In the genomic region with DNA sequence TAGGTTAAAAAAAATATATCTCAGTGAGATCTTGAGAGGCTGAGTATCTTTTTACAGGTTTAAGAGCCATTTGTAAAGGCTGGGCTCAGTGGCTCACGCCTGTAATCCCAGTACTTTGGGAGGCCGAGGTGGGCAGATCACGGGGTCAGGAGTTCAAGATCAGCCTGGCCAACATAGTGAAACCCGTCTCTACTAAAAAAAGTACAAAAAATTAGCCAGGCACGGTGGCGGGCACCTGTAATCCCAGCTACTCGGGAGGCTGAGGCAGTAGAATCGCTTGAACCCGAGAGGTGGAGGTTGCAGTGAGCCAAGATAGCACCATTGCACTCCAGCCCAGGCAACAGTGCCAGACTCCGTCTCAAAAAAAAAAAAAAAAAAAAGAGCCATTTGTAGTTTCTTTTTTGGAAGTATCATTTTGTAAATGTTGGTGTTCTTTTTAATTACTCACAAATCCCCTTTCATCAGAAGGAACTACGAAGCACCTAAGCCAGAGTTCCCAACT, we compare ENCODE assay signal across 8 cellular contexts. TPM values are rescaled to one million over a fixed set of nuclear protein-coding genes. Genes with fewer than 3 reads are reported as not detected.
DNase-seq lines count a peak whose midpoint lies in the region; ATAC-seq and TF ChIP-seq lines count a peak whose summit lies in the region.
"Not testable (repeated sequence)": the region's sequence is repeated elsewhere in the genome, so short reads cannot be mapped to it uniquely, and the experiment has no call there.

No MANE protein-coding gene starts in this region.

- H2AFZ ChIP-seq in OCI-LY7 (ENCODE audit: low read length); mammary epithelial cell (ENCODE audit: low read depth, low read length): not testable (repeated sequence)

- not testable (repeated sequence) for H4K20me1 ChIP-seq in OCI-LY7 (ENCODE audit: insufficient read depth, low read length); mammary epithelial cell (ENCODE audit: insufficient read depth, low read length)

- peak overlapping the region; percentile 51 for H3K4me3 Mint-ChIP-seq in activated T-cell treated with anti-CD3 and anti-CD28 coated beads, Interleukin-2, amount 50 U/mL, for 24 hours
- peak overlapping the region in 8 of 10 donors; percentile 14 to 94 (median 88) for H3K4me3 Mint-ChIP-seq in naive thymus-derived CD4-positive, alpha-beta T cell
- H3K4me3 Mint-ChIP-seq in stimulated activated naive CD8-positive, alpha-beta T cell treated with anti-CD3 and anti-CD28 coated beads, Interleukin-15, Interleukin-2, amounts not matched to agents 100 ng/mL and 50 ng/mL, for 24 hours, result peak overlapping the region; percentile 78

- peaks cover 62% of the 10 kb centered on the region for H3K4me1 Mint-ChIP-seq in activated T-cell treated with anti-CD3 and anti-CD28 coated beads, Interleukin-2, amount 50 U/mL, for 24 hours (ENCODE audit: low read depth)
- H3K4me1 Mint-ChIP-seq in naive thymus-derived CD4-positive, alpha-beta T cell, result peaks cover 27 to 58% (median 54%) of the 10 kb centered on the region in 7 donors
- H3K4me1 Mint-ChIP-seq in stimulated activated naive CD8-positive, alpha-beta T cell treated with anti-CD3 and anti-CD28 coated beads, Interleukin-15, Interleukin-2, amounts not matched to agents 100 ng/mL and 50 ng/mL, for 24 hours (ENCODE audit: low read depth), result peaks cover 59% of the 10 kb centered on the region

- H3K4me2 ChIP-seq in OCI-LY7 (ENCODE audit: low read length), result peak overlapping the region; percentile 90
- H3K4me2 ChIP-seq in mammary epithelial cell (ENCODE audit: insufficient read depth, low read depth, low read length), result peak overlapping the region; percentile 82

- peak; percentile 0 for ATAC-seq in GM21447 (IDR thresholded peaks at IDR 0.05; ENCODE audit: unreplicated experiment)
- not testable (repeated sequence) for ATAC-seq in naive thymus-derived CD4-positive, alpha-beta T cell

- dilution Hi-C loops in mammary epithelial cell (cut with HindIII; ENCODE audit: low sequenced_read_pairs), result loop anchor here (5.0 kb wide), 1 partner anchor 91 kb away; no protein-coding TSS in a partner anchor

- not testable (repeated sequence) for DNase-seq in AG04450 (ENCODE audit: low read depth, low spot score); OCI-LY7 (ENCODE audit: low spot score); activated T-cell treated with anti-CD3 and anti-CD28 coated beads, Interleukin-2, amount 50 U/mL, for 24 hours; mammary epithelial cell; left ventricle myocardium inferior; naive thymus-derived CD4-positive, alpha-beta T cell

- not testable (repeated sequence) for H3K9me2 ChIP-seq in OCI-LY7 (ENCODE audit: insufficient read depth, low read length)

- H3K9me3 Mint-ChIP-seq in activated T-cell treated with anti-CD3 and anti-CD28 coated beads, Interleukin-2, amount 50 U/mL, for 24 hours; naive thymus-derived CD4-positive, alpha-beta T cell; stimulated activated naive CD8-positive, alpha-beta T cell treated with anti-CD3 and anti-CD28 coated beads, Interleukin-15, Interleukin-2, amounts not matched to agents 100 ng/mL and 50 ng/mL, for 24 hours: not testable (repeated sequence)

- H3K36me3 ChIP-seq in OCI-LY7 (ENCODE audit: insufficient read depth, low read length), result peaks cover 39% of the 10 kb centered on the region
- H3K36me3 ChIP-seq in mammary epithelial cell (ENCODE audit: insufficient read depth, low read length); naive thymus-derived CD4-positive, alpha-beta T cell (ENCODE audit: control insufficient read depth in 2 of 3, insufficient read depth in 3 of 3, low read length in 3 of 3): not testable (repeated sequence)
- H3K36me3 ChIP-seq in left ventricle myocardium inferior, result peaks cover 23% of the 10 kb centered on the region

- intact Hi-C loops in OCI-LY7 (cut with micrococcal nuclease; ENCODE audit: unreplicated experiment) (loop anchor here (1.0 to 5.0 kb wide), 3 partner anchors 19 to 101 kb away; a partner anchor contains a TSS), mammary epithelial cell (cut with micrococcal nuclease) (loop anchor here (10.0 kb wide), 1 partner anchor 99 kb away; a partner anchor contains a TSS)
- intact Hi-C loops in left ventricle myocardium inferior (cut with micrococcal nuclease), result not testable (repeated sequence)
- intact Hi-C loops in naive thymus-derived CD4-positive, alpha-beta T cell (cut with micrococcal nuclease), result loop anchor here (1.0 to 5.0 kb wide), 3 partner anchors 8 to 101 kb away; a partner anchor contains a TSS

- CTCF ChIA-PET in AG04450 (lab: Charles Lee); mammary epithelial cell (lab: Charles Lee; ENCODE audit: low non-redundant PET): not testable (repeated sequence)
- CTCF ChIA-PET in OCI-LY7 (lab: Charles Lee; ENCODE audit: unreplicated experiment), result interaction anchor here (0.5 kb wide), 1 partner anchor 56 kb away, joined by 3 read pairs; no protein-coding TSS in a partner anchor
- CTCF ChIA-PET in naive thymus-derived CD4-positive, alpha-beta T cell (lab: Charles Lee), result interaction anchor here (0.8 kb wide), 2 partner anchors 9 to 47 kb away, joined by 3 to 4 read pairs; no protein-coding TSS in a partner anchor

- peak overlapping the region; percentile 94 for H3K27ac Mint-ChIP-seq in activated T-cell treated with anti-CD3 and anti-CD28 coated beads, Interleukin-2, amount 50 U/mL, for 24 hours
- H3K27ac Mint-ChIP-seq in naive thymus-derived CD4-positive, alpha-beta T cell, result peak overlapping the region; percentile 84 to 97 (median 93)
- peak overlapping the region; percentile 93 for H3K27ac Mint-ChIP-seq in stimulated activated naive CD8-positive, alpha-beta T cell treated with anti-CD3 and anti-CD28 coated beads, Interleukin-15, Interleukin-2, amounts not matched to agents 100 ng/mL and 50 ng/mL, for 24 hours

- not testable (repeated sequence) for H3K27me3 ChIP-seq in AG04450 (ENCODE audit: control insufficient read depth, insufficient read depth, low read length); mammary epithelial cell (ENCODE audit: insufficient read depth, low read length); left ventricle myocardium inferior (ENCODE audit: low read depth); naive thymus-derived CD4-positive, alpha-beta T cell (ENCODE audit: control insufficient read depth in 2 of 2, insufficient read depth in 2 of 2, low read length in 2 of 2)

- not testable (repeated sequence) for H3K9me3 ChIP-seq in AG04450 (ENCODE audit: control insufficient read depth, insufficient read depth, low read length); OCI-LY7 (ENCODE audit: low read length); mammary epithelial cell (replicated peaks; ENCODE audit: insufficient read depth, low read length); left ventricle myocardium inferior (replicated peaks); naive thymus-derived CD4-positive, alpha-beta T cell (ENCODE audit: control insufficient read depth in 2 of 3, low read length in 3 of 3)

- H3K79me2 ChIP-seq in OCI-LY7 (ENCODE audit: insufficient read depth, low read depth, low read length) (peaks cover 85% of the 10 kb centered on the region), mammary epithelial cell (ENCODE audit: insufficient read depth, low read length) (peaks cover 90% of the 10 kb centered on the region)

- BruUV-seq in OCI-LY7 (replicated peaks; lab: Mats Ljungman, UMichigan), result TSS peak; percentile 46
- not testable (repeated sequence) for BruUV-seq in mammary epithelial cell (replicated peaks; lab: Mats Ljungman, UMichigan)

- H3K27me3 Mint-ChIP-seq in activated T-cell treated with anti-CD3 and anti-CD28 coated beads, Interleukin-2, amount 50 U/mL, for 24 hours; naive thymus-derived CD4-positive, alpha-beta T cell; stimulated activated naive CD8-positive, alpha-beta T cell treated with anti-CD3 and anti-CD28 coated beads, Interleukin-15, Interleukin-2, amounts not matched to agents 100 ng/mL and 50 ng/mL, for 24 hours: not testable (repeated sequence)

- POLR2A ChIA-PET in AG04450 (lab: Yijun Ruan, JAX) (interaction anchor here (2.4 kb wide), 1 partner anchor 40 kb away, joined by 6 read pairs; a partner anchor contains a TSS), OCI-LY7 (lab: Charles Lee) (interaction anchor here (0.5 to 7.6 kb wide), 10 partner anchors 11 to 1072 kb away, joined by 3 to 139 read pairs (median 4); a partner anchor contains a TSS)
- POLR2A ChIA-PET in naive thymus-derived CD4-positive, alpha-beta T cell (lab: Charles Lee), result interaction anchor here (0.7 to 4.4 kb wide), 8 partner anchors 10 to 419 kb away, joined by 3 to 49 read pairs (median 4); a partner anchor contains a TSS

- TF ChIP-seq CTCF in AG04450 (IDR thresholded peaks at IDR 0.05; ENCODE audit: low read depth, low read length); OCI-LY7 (conservative IDR thresholded peaks at IDR 0.05; ENCODE audit: low read length); mammary epithelial cell (conservative IDR thresholded peaks at IDR 0.05 in 1 of 2, IDR thresholded peaks at IDR 0.05 in 1 of 2; ENCODE audit: extremely low read depth in 1 of 2, insufficient read depth in 1 of 2, low read depth in 1 of 2, low read length in 2 of 2); left ventricle myocardium inferior (IDR thresholded peaks at IDR 0.05; ENCODE audit: borderline replicate concordance): not testable (repeated sequence)

- in situ Hi-C loops in mammary epithelial cell (cut with MboI; ENCODE audit: low sequenced_read_pairs in 2 of 2), result loop anchor here in 1 of 2 donors (5.0 kb wide), 1 partner anchor 101 kb away; a partner anchor contains a TSS

- WGBS in mammary epithelial cell (ENCODE audit: low coverage, missing lambda C conversion rate), result 84% methylated on average over 10 of the region's 11 CpGs

- not testable (repeated sequence) for H3K4me3 ChIP-seq in AG04450 (ENCODE audit: low read depth, low read length); mammary epithelial cell (replicated peaks in 1 of 3; ENCODE audit: insufficient read depth in 1 of 3, low read depth in 2 of 3, low read length in 3 of 3)
- H3K4me3 ChIP-seq in OCI-LY7 (ENCODE audit: low read depth, low read length, poor library complexity, severe bottlenecking), result peak overlapping the region; percentile 55
- H3K4me3 ChIP-seq in left ventricle myocardium inferior, result peak overlapping the region; percentile 59
- peak overlapping the region; percentile 55 for H3K4me3 ChIP-seq in naive thymus-derived CD4-positive, alpha-beta T cell (ENCODE audit: low read length)

- not testable (repeated sequence) for H3K9ac ChIP-seq in mammary epithelial cell (ENCODE audit: insufficient read depth, low read length)

- H3K36me3 Mint-ChIP-seq in activated T-cell treated with anti-CD3 and anti-CD28 coated beads, Interleukin-2, amount 50 U/mL, for 24 hours (ENCODE audit: low read depth), result peaks cover 31% of the 10 kb centered on the region
- peaks cover 0 to 17% (median 12%) of the 10 kb centered on the region in 5 donors for H3K36me3 Mint-ChIP-seq in naive thymus-derived CD4-positive, alpha-beta T cell
- peaks cover 22% of the 10 kb centered on the region for H3K36me3 Mint-ChIP-seq in stimulated activated naive CD8-positive, alpha-beta T cell treated with anti-CD3 and anti-CD28 coated beads, Interleukin-15, Interleukin-2, amounts not matched to agents 100 ng/mL and 50 ng/mL, for 24 hours (ENCODE audit: low read depth)

- H3K4me1 ChIP-seq in OCI-LY7 (ENCODE audit: insufficient read depth, low read length, poor library complexity, severe bottlenecking), result peaks cover 98% of the 10 kb centered on the region
- peaks cover 12% of the 10 kb centered on the region for H3K4me1 ChIP-seq in mammary epithelial cell (ENCODE audit: insufficient read depth, low read length)
- H3K4me1 ChIP-seq in left ventricle myocardium inferior, result peaks cover 73% of the 10 kb centered on the region
- H3K4me1 ChIP-seq in naive thymus-derived CD4-positive, alpha-beta T cell (ENCODE audit: control insufficient read depth in 2 of 2, insufficient read depth in 2 of 2, low read length in 2 of 2), result peaks cover 11 to 17% of the 10 kb centered on the region in 2 donors

- H3K27ac ChIP-seq in AG04450 (ENCODE audit: low read depth, low read length) (peak overlapping the region; percentile 96), OCI-LY7 (ENCODE audit: low read depth, low read length, poor library complexity, severe bottlenecking) (peak overlapping the region; percentile 98), mammary epithelial cell (ENCODE audit: insufficient read depth, low read depth, low read length) (peak overlapping the region; percentile 91), left ventricle myocardium inferior (replicated peaks) (peak overlapping the region; percentile 92)
- peak overlapping the region; percentile 72 for H3K27ac ChIP-seq in naive thymus-derived CD4-positive, alpha-beta T cell (ENCODE audit: low read depth, low read length)

RNA-seq across cellular contexts. Expression of a gene that starts 40.6 kb away (rescaled TPM):
- 53.2 and 57.0 TPM in 2 replicates for polyA plus RNA-seq in AG04450 (2011; rRNA removed)
- polyA minus RNA-seq in AG04450 (2011; rRNA and poly(A)+ RNA removed), result 67.2 and 72.2 TPM in 2 replicates
- 25.6 and 27.1 TPM in 2 replicates for total RNA-seq in OCI-LY7 (2014; rRNA removed; shearing (Covaris generic))
- 77.6 and 82.7 TPM in 2 replicates for total RNA-seq in OCI-LY7 (2022)
- 10 to 100 TPM; 40.0 to 67.3 TPM for total RNA-seq in mammary epithelial cell
- 38.9 TPM for polyA plus RNA-seq in mammary epithelial cell
- 84.7 TPM for polyA minus RNA-seq in mammary epithelial cell
- 132 TPM for total RNA-seq in left ventricle myocardium inferior
- total RNA-seq in naive thymus-derived CD4-positive, alpha-beta T cell, result 10 to 100 TPM; 45.2 to 74.6 (median 53.7) TPM
- 1 to 10 TPM; 8.8 to 8.9 TPM for polyA plus RNA-seq in naive thymus-derived CD4-positive, alpha-beta T cell
